In genomic region chr9:132670359-132670815, GRCh38 we compare ENCODE assay signal across 1 cellular context.
TF ChIP-seq lines count a peak whose summit lies in the region.

A gene with protein sequence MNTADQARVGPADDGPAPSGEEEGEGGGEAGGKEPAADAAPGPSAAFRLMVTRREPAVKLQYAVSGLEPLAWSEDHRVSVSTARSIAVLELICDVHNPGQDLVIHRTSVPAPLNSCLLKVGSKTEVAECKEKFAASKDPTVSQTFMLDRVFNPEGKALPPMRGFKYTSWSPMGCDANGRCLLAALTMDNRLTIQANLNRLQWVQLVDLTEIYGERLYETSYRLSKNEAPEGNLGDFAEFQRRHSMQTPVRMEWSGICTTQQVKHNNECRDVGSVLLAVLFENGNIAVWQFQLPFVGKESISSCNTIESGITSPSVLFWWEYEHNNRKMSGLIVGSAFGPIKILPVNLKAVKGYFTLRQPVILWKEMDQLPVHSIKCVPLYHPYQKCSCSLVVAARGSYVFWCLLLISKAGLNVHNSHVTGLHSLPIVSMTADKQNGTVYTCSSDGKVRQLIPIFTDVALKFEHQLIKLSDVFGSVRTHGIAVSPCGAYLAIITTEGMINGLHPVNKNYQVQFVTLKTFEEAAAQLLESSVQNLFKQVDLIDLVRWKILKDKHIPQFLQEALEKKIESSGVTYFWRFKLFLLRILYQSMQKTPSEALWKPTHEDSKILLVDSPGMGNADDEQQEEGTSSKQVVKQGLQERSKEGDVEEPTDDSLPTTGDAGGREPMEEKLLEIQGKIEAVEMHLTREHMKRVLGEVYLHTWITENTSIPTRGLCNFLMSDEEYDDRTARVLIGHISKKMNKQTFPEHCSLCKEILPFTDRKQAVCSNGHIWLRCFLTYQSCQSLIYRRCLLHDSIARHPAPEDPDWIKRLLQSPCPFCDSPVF (plus strand): TSS chr9:132670464. CDS start chr9:132670599, 135 bp downstream.

TF ChIP-seq in WTC11, 78 proteins besides CTCF, POLR2A, EP300 and RAD21 (continued from another document):
- TF ChIP-seq AFF4 (CRISPR knock-in tag; IDR thresholded peaks at IDR 0.05; ENCODE audit: borderline replicate concordance) (no peak), GTF2I (CRISPR knock-in tag; conservative IDR thresholded peaks at IDR 0.05) (no peak), ZBTB21 (CRISPR knock-in tag; IDR thresholded peaks at IDR 0.05; ENCODE audit: borderline replicate concordance) (no peak), NFATC4 (CRISPR knock-in tag; IDR thresholded peaks at IDR 0.05) (0 out of 2 replicates have a peak, but pooled peaks have one; percentile 38), ZNF121 (CRISPR knock-in tag; IDR thresholded peaks at IDR 0.05) (no peak), KAT7 (CRISPR knock-in tag; IDR thresholded peaks at IDR 0.05; ENCODE audit: borderline replicate concordance) (peak; percentile 63; the same call in 1 of the 2 replicates), STAT6 (CRISPR knock-in tag; conservative IDR thresholded peaks at IDR 0.05; ENCODE audit: low read depth) (no peak), FOXP1 (CRISPR knock-in tag; IDR thresholded peaks at IDR 0.05; ENCODE audit: borderline replicate concordance) (no peak), NR3C1 (CRISPR knock-in tag; conservative IDR thresholded peaks at IDR 0.05; ENCODE audit: low read depth) (no peak), SMAD4 (CRISPR knock-in tag; IDR thresholded peaks at IDR 0.05) (peak; percentile 19; the same call in 1 of the 2 replicates), ZNF232 (CRISPR knock-in tag; IDR thresholded peaks at IDR 0.05) (no peak), TEAD4 (CRISPR knock-in tag; IDR thresholded peaks at IDR 0.05) (0 out of 2 replicates have a peak, but pooled peaks have one; percentile 4), SOX15 (CRISPR knock-in tag; IDR thresholded peaks at IDR 0.05) (no peak)
- TF ChIP-seq, protein P1, sequence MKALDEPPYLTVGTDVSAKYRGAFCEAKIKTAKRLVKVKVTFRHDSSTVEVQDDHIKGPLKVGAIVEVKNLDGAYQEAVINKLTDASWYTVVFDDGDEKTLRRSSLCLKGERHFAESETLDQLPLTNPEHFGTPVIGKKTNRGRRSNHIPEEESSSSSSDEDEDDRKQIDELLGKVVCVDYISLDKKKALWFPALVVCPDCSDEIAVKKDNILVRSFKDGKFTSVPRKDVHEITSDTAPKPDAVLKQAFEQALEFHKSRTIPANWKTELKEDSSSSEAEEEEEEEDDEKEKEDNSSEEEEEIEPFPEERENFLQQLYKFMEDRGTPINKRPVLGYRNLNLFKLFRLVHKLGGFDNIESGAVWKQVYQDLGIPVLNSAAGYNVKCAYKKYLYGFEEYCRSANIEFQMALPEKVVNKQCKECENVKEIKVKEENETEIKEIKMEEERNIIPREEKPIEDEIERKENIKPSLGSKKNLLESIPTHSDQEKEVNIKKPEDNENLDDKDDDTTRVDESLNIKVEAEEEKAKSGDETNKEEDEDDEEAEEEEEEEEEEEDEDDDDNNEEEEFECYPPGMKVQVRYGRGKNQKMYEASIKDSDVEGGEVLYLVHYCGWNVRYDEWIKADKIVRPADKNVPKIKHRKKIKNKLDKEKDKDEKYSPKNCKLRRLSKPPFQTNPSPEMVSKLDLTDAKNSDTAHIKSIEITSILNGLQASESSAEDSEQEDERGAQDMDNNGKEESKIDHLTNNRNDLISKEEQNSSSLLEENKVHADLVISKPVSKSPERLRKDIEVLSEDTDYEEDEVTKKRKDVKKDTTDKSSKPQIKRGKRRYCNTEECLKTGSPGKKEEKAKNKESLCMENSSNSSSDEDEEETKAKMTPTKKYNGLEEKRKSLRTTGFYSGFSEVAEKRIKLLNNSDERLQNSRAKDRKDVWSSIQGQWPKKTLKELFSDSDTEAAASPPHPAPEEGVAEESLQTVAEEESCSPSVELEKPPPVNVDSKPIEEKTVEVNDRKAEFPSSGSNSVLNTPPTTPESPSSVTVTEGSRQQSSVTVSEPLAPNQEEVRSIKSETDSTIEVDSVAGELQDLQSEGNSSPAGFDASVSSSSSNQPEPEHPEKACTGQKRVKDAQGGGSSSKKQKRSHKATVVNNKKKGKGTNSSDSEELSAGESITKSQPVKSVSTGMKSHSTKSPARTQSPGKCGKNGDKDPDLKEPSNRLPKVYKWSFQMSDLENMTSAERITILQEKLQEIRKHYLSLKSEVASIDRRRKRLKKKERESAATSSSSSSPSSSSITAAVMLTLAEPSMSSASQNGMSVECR (CRISPR knock-in tag; IDR thresholded peaks at IDR 0.05; ENCODE audit: borderline replicate concordance): peak; percentile 44; the same call in 1 of the 2 replicates
- TF ChIP-seq, protein P2, sequence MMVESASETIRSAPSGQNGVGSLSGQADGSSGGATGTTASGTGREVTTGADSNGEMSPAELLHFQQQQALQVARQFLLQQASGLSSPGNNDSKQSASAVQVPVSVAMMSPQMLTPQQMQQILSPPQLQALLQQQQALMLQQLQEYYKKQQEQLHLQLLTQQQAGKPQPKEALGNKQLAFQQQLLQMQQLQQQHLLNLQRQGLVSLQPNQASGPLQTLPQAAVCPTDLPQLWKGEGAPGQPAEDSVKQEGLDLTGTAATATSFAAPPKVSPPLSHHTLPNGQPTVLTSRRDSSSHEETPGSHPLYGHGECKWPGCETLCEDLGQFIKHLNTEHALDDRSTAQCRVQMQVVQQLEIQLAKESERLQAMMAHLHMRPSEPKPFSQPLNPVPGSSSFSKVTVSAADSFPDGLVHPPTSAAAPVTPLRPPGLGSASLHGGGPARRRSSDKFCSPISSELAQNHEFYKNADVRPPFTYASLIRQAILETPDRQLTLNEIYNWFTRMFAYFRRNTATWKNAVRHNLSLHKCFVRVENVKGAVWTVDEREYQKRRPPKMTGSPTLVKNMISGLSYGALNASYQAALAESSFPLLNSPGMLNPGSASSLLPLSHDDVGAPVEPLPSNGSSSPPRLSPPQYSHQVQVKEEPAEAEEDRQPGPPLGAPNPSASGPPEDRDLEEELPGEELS (CRISPR knock-in tag; IDR thresholded peaks at IDR 0.05): no peak
